Comparison of ENCODE assay signal across 2 cellular contexts in genomic region chr17:50725769-50726655, GRCh38.
TF ChIP-seq lines count a peak whose summit lies in the region.

No MANE protein-coding gene starts in this region.

TF ChIP-seq in K562, 482 proteins besides CTCF, POLR2A, EP300 and RAD21:
- no peak for TF ChIP-seq SIRT6 (IDR thresholded peaks at IDR 0.05; ENCODE audit: low read depth, low read length)
- no peak for TF ChIP-seq SIN3B (IDR thresholded peaks at IDR 0.05; ENCODE audit: low read depth)
- 0 out of 2 replicates have a peak, but pooled peaks have one; percentile 17 for TF ChIP-seq SUPT5H (IDR thresholded peaks at IDR 0.05)
- TF ChIP-seq ZBTB33 (CRISPR knock-in tag; IDR thresholded peaks at IDR 0.05) = 0 out of 2 replicates have a peak, but pooled peaks have one; percentile 40
- peak; percentile 22; the same call in 1 of the 2 replicates for TF ChIP-seq NR2C1 (IDR thresholded peaks at IDR 0.05)
- no peak for TF ChIP-seq NR2C1 (tag; IDR thresholded peaks at IDR 0.05)
- no peak for TF ChIP-seq FOXJ2 (tag; IDR thresholded peaks at IDR 0.05)
- TF ChIP-seq ZNF77 (CRISPR knock-in tag; IDR thresholded peaks at IDR 0.05) = no peak

TF ChIP-seq in WTC11, 78 proteins besides CTCF, POLR2A, EP300 and RAD21:
- TF ChIP-seq SP1 (CRISPR knock-in tag; conservative IDR thresholded peaks at IDR 0.05) = no peak
- no peak for TF ChIP-seq MLX (CRISPR knock-in tag; IDR thresholded peaks at IDR 0.05)
- no peak for TF ChIP-seq NR3C1 (CRISPR knock-in tag; conservative IDR thresholded peaks at IDR 0.05; ENCODE audit: low read depth)
- TF ChIP-seq CREM (CRISPR knock-in tag; IDR thresholded peaks at IDR 0.05) = no peak
- no peak for TF ChIP-seq E2F4 (CRISPR knock-in tag; IDR thresholded peaks at IDR 0.05; ENCODE audit: borderline replicate concordance, low read depth)
- TF ChIP-seq ZMAT4 (CRISPR knock-in tag; IDR thresholded peaks at IDR 0.05) = no peak
- TF ChIP-seq NR2C2 (CRISPR knock-in tag; IDR thresholded peaks at IDR 0.05) = no peak
- no peak for TF ChIP-seq FOXP4 (CRISPR knock-in tag; IDR thresholded peaks at IDR 0.05)
- no peak for TF ChIP-seq CREB1 (CRISPR knock-in tag; IDR thresholded peaks at IDR 0.05)
- no peak for TF ChIP-seq PRDM15 (CRISPR knock-in tag; IDR thresholded peaks at IDR 0.05)
